ENCODE assay signal across 28 cellular contexts in genomic region chr22:39101226-39101625, GRCh38. TPM values are rescaled to one million over a fixed set of nuclear protein-coding genes. Genes with fewer than 3 reads are reported as not detected.
"Had no signal": no experiment of that assay in that cellular context is flagged by ENCODE, and none has a peak within 500 bp of the region (broad histone marks: within the 10 kb centered on the region; RNA-seq: fewer than 3 reads in every experiment).

No MANE protein-coding gene starts in this region.

- H3K9me3 Mint-ChIP-seq: activated naive CD8-positive, alpha-beta T cell treated with anti-CD3 and anti-CD28 coated beads, Interleukin-2, amount 10 ng/mL, durations not matched to agents 7 days and 5 days; activated T-cell treated with anti-CD3 and anti-CD28 coated beads, Interleukin-2, amount 50 U/mL, for 72 hours; brain; endodermal cell; neural crest cell; type B pancreatic cell had no signal

- H3K4me3 ChIP-seq: dorsolateral prefrontal cortex, ovary, psoas muscle, stomach had no signal

- H3K27me3 Mint-ChIP-seq: activated naive CD8-positive, alpha-beta T cell treated with anti-CD3 and anti-CD28 coated beads, Interleukin-2, amount 10 ng/mL, durations not matched to agents 7 days and 5 days; type B pancreatic cell had no signal

- H3K27ac Mint-ChIP-seq: endodermal cell, type B pancreatic cell had no signal

- H3K4me1 ChIP-seq: psoas muscle had no signal

- H3K27me3 ChIP-seq: dorsolateral prefrontal cortex, ovary, stomach had no signal

- H3K36me3 Mint-ChIP-seq: brain, type B pancreatic cell had no signal

- H3K36me3 ChIP-seq: ovary, stomach had no signal

- H3K9me3 ChIP-seq: ovary, psoas muscle, SK-N-SH, stomach had no signal

- DNase-seq: activated CD8-positive, alpha-beta memory T cell treated with anti-CD3 and anti-CD28 coated beads for 24 hours; activated gamma-delta T cell treated with Interleukin-2 at 50 U/mL for 16 hours; activated naive CD8-positive, alpha-beta T cell treated with anti-CD3 and anti-CD28 coated beads, Interleukin-2, amount 10 ng/mL, durations not matched to agents 7 days and 5 days; activated T-cell treated with anti-CD3 and anti-CD28 coated beads, Interleukin-2, amount 50 U/mL, for 72 hours; caudate nucleus; dorsolateral prefrontal cortex; endodermal cell; foreskin fibroblast; glutamatergic neuron; hippocampal formation; kidney; midbrain; ovary; right cardiac atrium; SK-N-SH; stomach; T1000 had no signal

- H3K27ac ChIP-seq: dorsolateral prefrontal cortex, epithelial cell of prostate, ovary, psoas muscle, stomach had no signal

- ATAC-seq: activated CD4-positive, CD25-positive, alpha-beta regulatory T cell treated with anti-CD3 and anti-CD28 coated beads, Interleukin-2, amount 50 U/mL, for 24 hours; activated T-cell treated with anti-CD3 and anti-CD28 coated beads, Interleukin-2, amount 50 U/mL, for 72 hours; left lobe of liver; psoas muscle; right cardiac atrium had no signal

- FAIRE-seq: colon, kidney had no signal

- H3K9ac ChIP-seq: SK-N-SH had no signal

- H3K4me3 Mint-ChIP-seq: activated naive CD8-positive, alpha-beta T cell treated with anti-CD3 and anti-CD28 coated beads, Interleukin-2, amount 10 ng/mL, durations not matched to agents 7 days and 5 days; brain; endodermal cell; neural crest cell; type B pancreatic cell had no signal

RNA-seq across cellular contexts. Expression of gene APOBEC3H, which starts 4.2 kb away (rescaled TPM):
- total RNA-seq: endodermal cell, left lobe of liver, lung microvascular endothelial cell, neural crest cell, psoas muscle, skeletal muscle tissue, temporal lobe had no signal
